In the genomic region with DNA sequence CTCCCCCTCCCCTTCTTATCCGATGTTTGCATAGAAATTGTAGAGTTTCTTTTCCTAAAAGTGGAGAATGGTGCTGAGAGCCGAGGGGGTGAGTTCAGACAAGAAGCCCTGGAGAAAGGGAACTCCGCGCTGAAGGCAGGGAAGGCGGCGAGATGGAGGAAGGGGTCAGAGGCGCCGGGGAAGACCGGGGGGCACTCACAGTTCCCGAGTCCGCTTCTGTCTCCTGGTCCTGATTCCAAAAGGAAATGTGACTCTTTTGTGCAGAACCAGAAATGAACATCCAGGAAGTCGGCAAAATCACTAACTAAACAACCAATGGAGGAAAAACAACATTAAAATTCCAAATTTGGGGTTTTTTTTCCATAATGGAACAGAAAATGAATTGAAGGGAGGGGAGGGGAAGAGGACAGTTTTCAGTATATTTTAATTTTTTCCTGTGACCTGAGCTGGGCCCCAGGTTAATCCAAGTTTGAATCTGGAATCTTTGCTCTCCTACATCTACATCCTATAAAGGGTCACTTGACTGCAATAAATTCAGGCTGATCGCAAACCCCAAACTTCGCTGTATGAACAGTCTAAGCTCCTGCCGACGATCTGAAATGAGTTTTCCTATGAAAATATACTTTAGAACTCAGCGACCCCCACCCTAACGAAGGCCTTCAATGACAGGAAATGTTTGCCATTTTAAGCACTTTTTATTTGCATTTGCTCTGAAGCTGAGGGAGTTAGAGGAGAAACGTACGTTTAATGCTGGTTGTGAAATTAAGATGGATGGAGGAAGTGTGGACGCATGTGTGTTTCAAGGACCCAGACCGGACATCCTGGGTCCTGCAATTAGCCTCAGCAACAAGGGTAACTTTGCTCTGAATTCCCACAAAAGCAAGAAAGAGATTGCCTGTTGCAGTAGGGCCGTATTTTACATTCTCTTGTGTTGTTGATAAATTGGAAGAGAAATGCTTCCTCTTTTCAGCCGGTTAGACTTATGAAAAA, we compare ENCODE assay signal across 14 cellular contexts.
A peak's percentile ranks its signal among the peaks of the same experiment; 100 is the strongest.
DNase-seq lines count a peak whose midpoint lies in the region; ATAC-seq and TF ChIP-seq lines count a peak whose summit lies in the region.
"Had no signal": no experiment of that assay in that cellular context is flagged by ENCODE, and none has a peak within 500 bp of the region (broad histone marks: within the 10 kb centered on the region; RNA-seq: fewer than 3 reads in every experiment).

No MANE protein-coding gene starts in this region.

- H3K79me2 ChIP-seq in Karpas-422 (ENCODE audit: low read length): no peaks in the 10 kb centered on the region
- H3K79me2 ChIP-seq: parathyroid adenoma had no signal

- TF ChIP-seq CTCF in adrenal gland (IDR thresholded peaks at IDR 0.05): no peak
- no peak for TF ChIP-seq CTCF in tibial artery (IDR thresholded peaks at IDR 0.05)

- H3K9ac ChIP-seq in Karpas-422 (ENCODE audit: low read length): peak overlapping the region; percentile 28
- H3K9ac ChIP-seq: parathyroid adenoma had no signal

- H3K36me3 ChIP-seq in Karpas-422 (ENCODE audit: insufficient read depth, low read length): no peaks in the 10 kb centered on the region
- no peaks in the 10 kb centered on the region for H3K36me3 ChIP-seq in adrenal gland (replicated peaks in 1 of 2)
- no peaks in the 10 kb centered on the region for H3K36me3 ChIP-seq in tibial artery
- H3K36me3 ChIP-seq: suprapubic skin had no signal

- H2AFZ ChIP-seq in Karpas-422 (ENCODE audit: low read length): peak overlapping the region; percentile 90
- H2AFZ ChIP-seq: parathyroid adenoma had no signal

- no peak for TF ChIP-seq POLR2A in adrenal gland (IDR thresholded peaks at IDR 0.05)

- no peaks in the 10 kb centered on the region for H3K9me3 ChIP-seq in Karpas-422 (ENCODE audit: low read length)
- H3K9me3 ChIP-seq in adrenal gland (replicated peaks in 1 of 3): no peaks in the 10 kb centered on the region
- H3K9me3 ChIP-seq in tibial artery: no peaks in the 10 kb centered on the region
- H3K9me3 ChIP-seq: suprapubic skin had no signal

- ATAC-seq in left lobe of liver: no peak
- no peak for ATAC-seq in HG03045 (IDR thresholded peaks at IDR 0.05; ENCODE audit: unreplicated experiment)
- no peak for ATAC-seq in HG02588 (IDR thresholded peaks at IDR 0.05; ENCODE audit: unreplicated experiment)

- H3K27ac ChIP-seq in Karpas-422 (ENCODE audit: low read length) (no peak overlapping the region), adrenal gland (peak overlapping the region in 3 of 5 donors; percentile 3 to 73 (median 68)), tibial artery (peak overlapping the region; percentile 79 to 83)
- H3K27ac ChIP-seq: HL-60, parathyroid adenoma, suprapubic skin had no signal

- H3K4me3 ChIP-seq in Karpas-422 (ENCODE audit: low read length) (peak overlapping the region; percentile 6; the same call in 1 of the 2 replicates), adrenal gland (peak overlapping the region in 1 of 4 donors; percentile 27), tibial artery (peak overlapping the region; percentile 38 to 49)
- H3K4me3 ChIP-seq: suprapubic skin had no signal

- peaks cover 15% of the 10 kb centered on the region for H3K4me1 ChIP-seq in Karpas-422 (ENCODE audit: low read length)
- peaks cover 0 to 2% of the 10 kb centered on the region in 2 donors for H3K4me1 ChIP-seq in adrenal gland (replicated peaks in 1 of 2)
- peaks cover 0 to 52% (median 4%) of the 10 kb centered on the region in 4 donors for H3K4me1 ChIP-seq in tibial artery

- no peaks in the 10 kb centered on the region for H3K9me2 ChIP-seq in Karpas-422 (replicated peaks; ENCODE audit: insufficient read depth, low read length)

- H4K20me1 ChIP-seq in Karpas-422 (ENCODE audit: insufficient read depth, low read depth, low read length): no peaks in the 10 kb centered on the region

- H3K4me2 ChIP-seq in Karpas-422 (ENCODE audit: low read depth, low read length, poor library complexity, severe bottlenecking): peak overlapping the region; percentile 60

- H3K27me3 ChIP-seq in Karpas-422 (ENCODE audit: low read length) (no peaks in the 10 kb centered on the region), adrenal gland (peaks cover 9% of the 10 kb centered on the region), tibial artery (no peaks in the 10 kb centered on the region)

- 31 to 38% (median 37%) methylated on average over 24 of the region's 24 CpGs for WGBS in adrenal gland, 4 donors

- DNase-seq in Karpas-422 (peak; percentile 57), adrenal gland (no peak), left lobe of liver (ENCODE audit: low spot score) (peak; percentile 14), tibial artery (peak in 1 of 2 donors; percentile 58), NCI-H345 (lab: John Stamatoyannopoulos, UW) (no peak)
- DNase-seq: activated CD4-positive, alpha-beta memory T cell treated with anti-CD3 and anti-CD28 coated beads for 36 hours; anterior cingulate cortex; DMS79; NK-92 treated with Interleukin-12 subunit alpha and Interleukin-12 subunit beta, amount 100 ng/mL, for 24 hours had no signal

- intact Hi-C loops in adrenal gland (cut with DNase I) (loop anchor here (5.0 to 10.0 kb wide), 2 partner anchors 210 to 498 kb away; partner anchors contain the start of gene FOXC2 (in 1 of the 2)), tibial artery (cut with DNase I; ENCODE audit: low total_unique reads) (loop anchor here (5.0 kb wide), 2 partner anchors 212 to 303 kb away; no protein-coding TSS in a partner anchor)

Comparison
In these comparisons a context has a peak if more than half of its experiments do, and no peak if none do; other contexts are left out.
1. DNase-seq: peak in Karpas-422 (single experiment) and left lobe of liver (single experiment); none in adrenal gland (0 of 7) and NCI-H345 (single experiment).